ENCODE assay signal across 1 cellular context in the genomic region with DNA sequence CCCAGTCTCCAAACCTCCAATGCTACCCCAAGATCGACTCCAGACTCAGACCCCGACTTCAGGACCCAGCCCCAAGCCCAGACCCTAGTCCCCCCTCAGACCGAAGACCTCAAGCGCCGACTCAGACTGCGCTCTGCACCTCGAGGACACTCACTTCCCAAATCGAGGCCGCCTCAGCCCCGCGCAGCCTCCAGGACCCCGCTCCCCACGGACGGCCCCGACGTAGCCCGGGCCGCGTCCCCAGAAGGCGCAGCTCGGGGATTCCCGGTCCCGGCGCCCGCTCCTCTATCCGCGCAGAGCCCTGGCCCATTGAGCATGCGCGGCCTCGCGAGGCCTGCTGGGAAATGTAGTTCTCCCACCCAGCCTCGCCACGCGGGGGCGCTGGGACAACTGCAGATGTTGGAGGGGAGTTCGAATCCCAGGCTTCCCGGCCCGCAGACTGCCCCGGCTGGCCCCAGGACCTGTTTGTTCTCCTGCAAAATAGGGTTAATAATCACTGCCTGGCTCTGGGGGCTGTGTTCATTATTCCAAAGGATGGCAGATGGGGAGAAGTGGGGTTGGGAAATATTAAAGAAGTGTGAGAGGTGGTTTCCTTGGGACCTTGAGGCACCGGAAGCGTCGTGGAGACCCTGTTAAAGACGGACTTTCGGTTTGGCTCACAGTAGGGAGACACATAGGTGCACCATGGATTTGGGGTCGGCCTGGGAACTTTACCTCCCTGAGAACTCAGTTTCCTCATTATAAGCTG.
TF ChIP-seq lines count a peak whose summit lies in the region.

A gene with protein sequence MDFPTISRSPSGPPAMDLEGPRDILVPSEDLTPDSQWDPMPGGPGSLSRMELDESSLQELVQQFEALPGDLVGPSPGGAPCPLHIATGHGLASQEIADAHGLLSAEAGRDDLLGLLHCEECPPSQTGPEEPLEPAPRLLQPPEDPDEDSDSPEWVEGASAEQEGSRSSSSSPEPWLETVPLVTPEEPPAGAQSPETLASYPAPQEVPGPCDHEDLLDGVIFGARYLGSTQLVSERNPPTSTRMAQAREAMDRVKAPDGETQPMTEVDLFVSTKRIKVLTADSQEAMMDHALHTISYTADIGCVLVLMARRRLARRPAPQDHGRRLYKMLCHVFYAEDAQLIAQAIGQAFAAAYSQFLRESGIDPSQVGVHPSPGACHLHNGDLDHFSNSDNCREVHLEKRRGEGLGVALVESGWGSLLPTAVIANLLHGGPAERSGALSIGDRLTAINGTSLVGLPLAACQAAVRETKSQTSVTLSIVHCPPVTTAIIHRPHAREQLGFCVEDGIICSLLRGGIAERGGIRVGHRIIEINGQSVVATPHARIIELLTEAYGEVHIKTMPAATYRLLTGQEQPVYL (minus strand): TSS at position 311 of the 748 bp plus-strand sequence. CDS start 1,428 bp downstream, outside the sequence.

TF ChIP-seq in HepG2, 621 proteins besides CTCF, POLR2A, EP300 and RAD21 (continued from another document):
- TF ChIP-seq SIX4 (CRISPR knock-in tag; IDR thresholded peaks at IDR 0.05) (no peak), RAD51 (IDR thresholded peaks at IDR 0.05; ENCODE audit: borderline replicate concordance) (no peak), FOXK1 (CRISPR knock-in tag; IDR thresholded peaks at IDR 0.05; ENCODE audit: borderline replicate concordance, low read depth) (peak; percentile 25; the same call in 1 of the 2 replicates), ZNF251 (CRISPR knock-in tag; IDR thresholded peaks at IDR 0.05) (no peak), ZNF83 (CRISPR knock-in tag; IDR thresholded peaks at IDR 0.05; ENCODE audit: borderline replicate concordance) (no peak), ZNF205 (CRISPR knock-in tag; IDR thresholded peaks at IDR 0.05) (no peak), MXI1 (IDR thresholded peaks at IDR 0.05; ENCODE audit: borderline replicate concordance, low read depth, low read length) (peak; percentile 77; the same call in 1 of the 3 replicates), HES4 (CRISPR knock-in tag; IDR thresholded peaks at IDR 0.05; ENCODE audit: borderline replicate concordance) (no peak), HINFP (CRISPR knock-in tag; IDR thresholded peaks at IDR 0.05; ENCODE audit: low read depth) (no peak), ZNF253 (CRISPR knock-in tag; IDR thresholded peaks at IDR 0.05; ENCODE audit: borderline replicate concordance) (no peak), SP1 (IDR thresholded peaks at IDR 0.05) (no peak), SP1 (CRISPR knock-in tag; IDR thresholded peaks at IDR 0.05) (0 out of 2 replicates have a peak, but pooled peaks have one; percentile 17), ZNF687 (CRISPR knock-in tag; IDR thresholded peaks at IDR 0.05) (peak; percentile 74), GABPA (IDR thresholded peaks at IDR 0.05; ENCODE audit: low read depth, low read length) (peak; percentile 67), GABPA (CRISPR knock-in tag; IDR thresholded peaks at IDR 0.05; ENCODE audit: low read depth) (peak; percentile 92), ZNF740 (CRISPR knock-in tag; IDR thresholded peaks at IDR 0.05) (0 out of 2 replicates have a peak, but pooled peaks have one; percentile 37), PRMT3 (CRISPR knock-in tag; IDR thresholded peaks at IDR 0.05; ENCODE audit: borderline replicate concordance, low read depth) (no peak), ONECUT2 (CRISPR knock-in tag; IDR thresholded peaks at IDR 0.05) (no peak), AGO1 (IDR thresholded peaks at IDR 0.05; ENCODE audit: low read depth, low read length, poor library complexity, severe bottlenecking) (peak; percentile 85), YEATS4 (CRISPR knock-in tag; IDR thresholded peaks at IDR 0.05; ENCODE audit: borderline replicate concordance) (peak; percentile 46; the same call in 1 of the 2 replicates), IRF2 (CRISPR knock-in tag; IDR thresholded peaks at IDR 0.05) (peak; percentile 97), AHR (CRISPR knock-in tag; IDR thresholded peaks at IDR 0.05) (peak; percentile 88; the same call in 1 of the 2 replicates)
- TF ChIP-seq, protein P1, sequence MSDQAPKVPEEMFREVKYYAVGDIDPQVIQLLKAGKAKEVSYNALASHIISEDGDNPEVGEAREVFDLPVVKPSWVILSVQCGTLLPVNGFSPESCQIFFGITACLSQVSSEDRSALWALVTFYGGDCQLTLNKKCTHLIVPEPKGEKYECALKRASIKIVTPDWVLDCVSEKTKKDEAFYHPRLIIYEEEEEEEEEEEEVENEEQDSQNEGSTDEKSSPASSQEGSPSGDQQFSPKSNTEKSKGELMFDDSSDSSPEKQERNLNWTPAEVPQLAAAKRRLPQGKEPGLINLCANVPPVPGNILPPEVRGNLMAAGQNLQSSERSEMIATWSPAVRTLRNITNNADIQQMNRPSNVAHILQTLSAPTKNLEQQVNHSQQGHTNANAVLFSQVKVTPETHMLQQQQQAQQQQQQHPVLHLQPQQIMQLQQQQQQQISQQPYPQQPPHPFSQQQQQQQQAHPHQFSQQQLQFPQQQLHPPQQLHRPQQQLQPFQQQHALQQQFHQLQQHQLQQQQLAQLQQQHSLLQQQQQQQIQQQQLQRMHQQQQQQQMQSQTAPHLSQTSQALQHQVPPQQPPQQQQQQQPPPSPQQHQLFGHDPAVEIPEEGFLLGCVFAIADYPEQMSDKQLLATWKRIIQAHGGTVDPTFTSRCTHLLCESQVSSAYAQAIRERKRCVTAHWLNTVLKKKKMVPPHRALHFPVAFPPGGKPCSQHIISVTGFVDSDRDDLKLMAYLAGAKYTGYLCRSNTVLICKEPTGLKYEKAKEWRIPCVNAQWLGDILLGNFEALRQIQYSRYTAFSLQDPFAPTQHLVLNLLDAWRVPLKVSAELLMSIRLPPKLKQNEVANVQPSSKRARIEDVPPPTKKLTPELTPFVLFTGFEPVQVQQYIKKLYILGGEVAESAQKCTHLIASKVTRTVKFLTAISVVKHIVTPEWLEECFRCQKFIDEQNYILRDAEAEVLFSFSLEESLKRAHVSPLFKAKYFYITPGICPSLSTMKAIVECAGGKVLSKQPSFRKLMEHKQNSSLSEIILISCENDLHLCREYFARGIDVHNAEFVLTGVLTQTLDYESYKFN (CRISPR knock-in tag; conservative IDR thresholded peaks at IDR 0.05): 0 out of 2 replicates have a peak, but pooled peaks have one; percentile 31
- TF ChIP-seq, protein P2, sequence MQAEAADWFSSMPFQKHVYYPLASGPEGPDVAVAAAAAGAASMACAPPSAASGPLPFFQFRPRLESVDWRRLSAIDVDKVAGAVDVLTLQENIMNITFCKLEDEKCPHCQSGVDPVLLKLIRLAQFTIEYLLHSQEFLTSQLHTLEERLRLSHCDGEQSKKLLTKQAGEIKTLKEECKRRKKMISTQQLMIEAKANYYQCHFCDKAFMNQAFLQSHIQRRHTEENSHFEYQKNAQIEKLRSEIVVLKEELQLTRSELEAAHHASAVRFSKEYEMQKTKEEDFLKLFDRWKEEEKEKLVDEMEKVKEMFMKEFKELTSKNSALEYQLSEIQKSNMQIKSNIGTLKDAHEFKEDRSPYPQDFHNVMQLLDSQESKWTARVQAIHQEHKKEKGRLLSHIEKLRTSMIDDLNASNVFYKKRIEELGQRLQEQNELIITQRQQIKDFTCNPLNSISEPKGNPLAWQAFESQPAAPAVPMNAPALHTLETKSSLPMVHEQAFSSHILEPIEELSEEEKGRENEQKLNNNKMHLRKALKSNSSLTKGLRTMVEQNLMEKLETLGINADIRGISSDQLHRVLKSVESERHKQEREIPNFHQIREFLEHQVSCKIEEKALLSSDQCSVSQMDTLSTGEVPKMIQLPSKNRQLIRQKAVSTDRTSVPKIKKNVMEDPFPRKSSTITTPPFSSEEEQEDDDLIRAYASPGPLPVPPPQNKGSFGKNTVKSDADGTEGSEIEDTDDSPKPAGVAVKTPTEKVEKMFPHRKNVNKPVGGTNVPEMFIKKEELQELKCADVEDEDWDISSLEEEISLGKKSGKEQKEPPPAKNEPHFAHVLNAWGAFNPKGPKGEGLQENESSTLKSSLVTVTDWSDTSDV (CRISPR knock-in tag; IDR thresholded peaks at IDR 0.05): no peak
